12 cellular contexts compared by ENCODE assay signal in genomic region chrX:23900220-23900797, GRCh38. TPM values are rescaled to one million over a fixed set of nuclear protein-coding genes. Genes with fewer than 3 reads are reported as not detected.
DNase-seq lines count a peak whose midpoint lies in the region; ATAC-seq and TF ChIP-seq lines count a peak whose summit lies in the region.
"Had no signal": no experiment of that assay in that cellular context is flagged by ENCODE, and none has a peak within 500 bp of the region (broad histone marks: within the 10 kb centered on the region; RNA-seq: fewer than 3 reads in every experiment).

No MANE protein-coding gene starts in this region.

- no peaks in the 10 kb centered on the region for H3K27me3 Mint-ChIP-seq in HFFc6 (ENCODE audit: insufficient read depth)
- H3K27me3 Mint-ChIP-seq: central memory CD8-positive, alpha-beta T cell had no signal

- H3K27ac ChIP-seq in WERI-Rb-1 (peak overlapping the region; percentile 39), tibial artery (peak overlapping the region in 1 of 2 donors; percentile 35)
- H3K27ac ChIP-seq in effector memory CD4-positive, alpha-beta T cell (ENCODE audit: insufficient read depth, low read length, poor library complexity, severe bottlenecking) = no peak overlapping the region

- no peak for ATAC-seq in GM21576 (IDR thresholded peaks at IDR 0.05; ENCODE audit: unreplicated experiment)

- H3K36me3 Mint-ChIP-seq in HFFc6 (ENCODE audit: low read depth) = no peaks in the 10 kb centered on the region

- H3K27ac Mint-ChIP-seq in HFFc6 = peak overlapping the region; percentile 38

- H3K4me3 Mint-ChIP-seq in HFFc6 = no peak overlapping the region
- H3K4me3 Mint-ChIP-seq: central memory CD8-positive, alpha-beta T cell had no signal

- peaks cover 17% of the 10 kb centered on the region for H3K27me3 ChIP-seq in WERI-Rb-1 (ENCODE audit: insufficient read depth, low read depth, severe bottlenecking)
- no peaks in the 10 kb centered on the region for H3K27me3 ChIP-seq in tibial artery
- H3K27me3 ChIP-seq in effector memory CD4-positive, alpha-beta T cell (replicated peaks; ENCODE audit: control insufficient read depth, insufficient read depth, low read length, poor library complexity, severe bottlenecking) = no peaks in the 10 kb centered on the region
- H3K27me3 ChIP-seq: tibial nerve had no signal

- intact Hi-C loops in tibial artery (cut with DNase I; ENCODE audit: low total_unique reads) = loop anchor here (2.0 to 10.0 kb wide), 4 partner anchors 118 to 254 kb away; partner anchors contain the start of genes EIF2S3 and SAT1

- H3K4me3 ChIP-seq in WERI-Rb-1 (ENCODE audit: low read depth, low read length) (no peak overlapping the region), tibial artery (no peak overlapping the region)
- H3K4me3 ChIP-seq in effector memory CD4-positive, alpha-beta T cell (ENCODE audit: insufficient read depth, low read depth, low read length, poor library complexity, severe bottlenecking) = no peak overlapping the region
- H3K4me3 ChIP-seq: tibial nerve had no signal

- H3K4me1 Mint-ChIP-seq in HFFc6 (ENCODE audit: low read depth) = peaks cover 19% of the 10 kb centered on the region
- H3K4me1 Mint-ChIP-seq: central memory CD8-positive, alpha-beta T cell had no signal

- peaks cover 0 to 24% (median 4%) of the 10 kb centered on the region in 4 donors for H3K4me1 ChIP-seq in tibial artery
- no peaks in the 10 kb centered on the region for H3K4me1 ChIP-seq in effector memory CD4-positive, alpha-beta T cell (ENCODE audit: control insufficient read depth, insufficient read depth, low read length, poor library complexity, severe bottlenecking)

- H3K36me3 ChIP-seq in WERI-Rb-1 (no peaks in the 10 kb centered on the region), tibial artery (no peaks in the 10 kb centered on the region)
- H3K36me3 ChIP-seq in effector memory CD4-positive, alpha-beta T cell (ENCODE audit: control insufficient read depth, insufficient read depth, low read length) = no peaks in the 10 kb centered on the region
- H3K36me3 ChIP-seq: tibial nerve had no signal

- no peaks in the 10 kb centered on the region for H3K9me3 ChIP-seq in WERI-Rb-1 (ENCODE audit: severe bottlenecking)
- H3K9me3 ChIP-seq in tibial artery = no peaks in the 10 kb centered on the region
- H3K9me3 ChIP-seq in effector memory CD4-positive, alpha-beta T cell (ENCODE audit: control insufficient read depth, low read length) = no peaks in the 10 kb centered on the region
- H3K9me3 ChIP-seq: tibial nerve had no signal

- TF ChIP-seq CTCF in HFFc6 (IDR thresholded peaks at IDR 0.05) = no peak
- no peak for TF ChIP-seq CTCF in WERI-Rb-1 (IDR thresholded peaks at IDR 0.05; ENCODE audit: low read depth, low read length)
- TF ChIP-seq CTCF in tibial artery (IDR thresholded peaks at IDR 0.05) = no peak

- H3K9me3 Mint-ChIP-seq in HFFc6 = no peaks in the 10 kb centered on the region
- H3K9me3 Mint-ChIP-seq: central memory CD8-positive, alpha-beta T cell had no signal

- DNase-seq in HFFc6 (no peak), WERI-Rb-1 (peak; percentile 70), islet precursor cell (peak; percentile 78), tibial artery (peak; percentile 25 to 60), T-helper 9 cell (no peak)
- no peak for DNase-seq in effector memory CD4-positive, alpha-beta T cell
- DNase-seq: activated effector memory CD4-positive, alpha-beta T cell treated with Interleukin-2 at 50 U/mL for 16 hours; SIG-M5 had no signal

RNA-seq across cellular contexts. Expression of gene APOO, which starts 7.4 kb away (rescaled TPM):
- total RNA-seq in HFFc6 (2021; fragmentation: NEBNext Ultra II Directional; extraction: Animal tissue kit (Norgen Biotek cat#: 25700)) = 10 to 100 TPM; 20.8 to 28.1 (median 23.3) TPM

RNA-seq across cellular contexts. Expression of gene CXorf58, which starts 7.5 kb away (rescaled TPM):
- total RNA-seq in HFFc6 (2021; fragmentation: NEBNext Ultra II Directional; extraction: Animal tissue kit (Norgen Biotek cat#: 25700)) = not detected
- total RNA-seq: renal cortical epithelial cell had no signal

Comparison
In these comparisons a context has a peak if more than half of its experiments do, and no peak if none do; other contexts are left out.
1. DNase-seq: peak in WERI-Rb-1 (single experiment), islet precursor cell (single experiment) and tibial artery (2 of 2); none in HFFc6 (single experiment), T-helper 9 cell (single experiment) and effector memory CD4-positive, alpha-beta T cell (0 of 3).